ENCODE assay signal across 20 cellular contexts in the genomic region with DNA sequence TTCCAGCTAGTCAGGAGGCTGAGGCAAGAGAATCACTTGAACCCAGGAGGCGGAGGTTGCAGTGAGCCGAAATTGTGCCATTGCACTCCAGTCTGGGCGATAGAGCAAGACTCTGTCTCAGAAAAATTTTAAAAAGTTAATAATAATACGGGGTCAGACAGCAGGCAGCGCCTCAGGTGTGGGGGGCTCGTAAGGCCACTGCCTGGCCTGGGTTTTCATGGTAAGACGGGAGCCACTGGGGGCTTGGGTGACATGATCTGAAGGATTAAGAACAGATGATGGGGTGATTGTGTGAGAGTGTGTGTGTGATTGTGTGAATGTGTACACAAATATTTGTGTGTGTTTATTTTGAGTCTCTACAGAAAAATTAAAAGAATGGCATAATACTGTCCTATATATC. TPM values are rescaled to one million over a fixed set of nuclear protein-coding genes. Genes with fewer than 3 reads are reported as not detected.
A peak's percentile ranks its signal among the peaks of the same experiment; 100 is the strongest.
DNase-seq lines count a peak whose midpoint lies in the region; ATAC-seq and TF ChIP-seq lines count a peak whose summit lies in the region.
"Had no signal": no experiment of that assay in that cellular context is flagged by ENCODE, and none has a peak within 500 bp of the region (broad histone marks: within the 10 kb centered on the region; RNA-seq: fewer than 3 reads in every experiment).

No MANE protein-coding gene starts in this region.

- peaks cover 7% of the 10 kb centered on the region for H3K27me3 Mint-ChIP-seq in endothelial cell (ENCODE audit: unreplicated experiment)
- H3K27me3 Mint-ChIP-seq: B cell; CD4-positive, CD25-positive, alpha-beta regulatory T cell had no signal

- no peak for ATAC-seq in HG03039 (IDR thresholded peaks at IDR 0.05; ENCODE audit: unreplicated experiment)
- ATAC-seq: CD8-positive, alpha-beta T cell; HCT116 had no signal

- H2BK5ac ChIP-seq in mesendoderm (ENCODE audit: low read length): no peak overlapping the region

- H3K18ac ChIP-seq in mesendoderm (ENCODE audit: low read length): no peak overlapping the region

- no peak overlapping the region for H2AK5ac ChIP-seq in mesendoderm (ENCODE audit: low read length)

- H3K4me2 ChIP-seq in mesendoderm (ENCODE audit: low read length): no peak overlapping the region
- H3K4me2 ChIP-seq: BLaER1 had no signal

- no peak overlapping the region for H3K9ac ChIP-seq in mesendoderm (ENCODE audit: low read length)
- H3K9ac ChIP-seq: BLaER1, GM23248 had no signal

- no peak overlapping the region for H3K23ac ChIP-seq in mesendoderm (ENCODE audit: low read length)

- H3K9me3 Mint-ChIP-seq in endothelial cell (ENCODE audit: unreplicated experiment): no peaks in the 10 kb centered on the region
- H3K9me3 Mint-ChIP-seq: CD4-positive, CD25-positive, alpha-beta regulatory T cell; CD8-positive, alpha-beta T cell; H9 had no signal

- H3K27ac Mint-ChIP-seq in endothelial cell (ENCODE audit: unreplicated experiment): peak overlapping the region; percentile 30
- H3K27ac Mint-ChIP-seq: B cell; CD8-positive, alpha-beta T cell had no signal

- no peaks in the 10 kb centered on the region for H3K79me2 ChIP-seq in mesendoderm (ENCODE audit: control insufficient read depth, insufficient read depth, low read length)

- no peak overlapping the region for H3K4ac ChIP-seq in mesendoderm (ENCODE audit: low read depth, low read length)

- no peaks in the 10 kb centered on the region for H3K79me1 ChIP-seq in mesendoderm (ENCODE audit: low read length)

- H3K27ac ChIP-seq in mesendoderm (ENCODE audit: low read depth, low read length): no peak overlapping the region
- H3K27ac ChIP-seq: 22Rv1, BLaER1, C4-2B, GM23248 had no signal

- peaks cover 4% of the 10 kb centered on the region for H3K36me3 ChIP-seq in mesendoderm (ENCODE audit: control insufficient read depth, insufficient read depth, low read length)

- H3K4me1 Mint-ChIP-seq in endothelial cell (ENCODE audit: unreplicated experiment): no peaks in the 10 kb centered on the region
- H3K4me1 Mint-ChIP-seq: B cell; CD4-positive, CD25-positive, alpha-beta regulatory T cell had no signal

- WGBS in mesendoderm (ENCODE audit: extremely low coverage, insufficient coverage, low lambda C conversion rate): no CpG with 5 or more reads among the region's 7 CpGs

- H2BK15ac ChIP-seq in mesendoderm (replicated peaks; ENCODE audit: low read depth): no peak overlapping the region

- no peaks in the 10 kb centered on the region for H3K4me1 ChIP-seq in mesendoderm (ENCODE audit: control insufficient read depth, low read depth, low read length)

- intact Hi-C loops in posterior cingulate gyrus (cut with DNase I): no loop called here

- no peak overlapping the region for H3K56ac ChIP-seq in mesendoderm (ENCODE audit: low read length)

- peaks cover 19% of the 10 kb centered on the region for H3K36me3 Mint-ChIP-seq in endothelial cell (ENCODE audit: low read depth, unreplicated experiment)

- H3K4me3 ChIP-seq in mesendoderm (ENCODE audit: low read length): no peak overlapping the region
- H3K4me3 ChIP-seq: BLaER1, GM23248 had no signal

- H4K8ac ChIP-seq in mesendoderm (ENCODE audit: low read depth, low read length): no peak overlapping the region

- no peak for TF ChIP-seq CTCF in endothelial cell (IDR thresholded peaks at IDR 0.05; ENCODE audit: unreplicated experiment)

- peak overlapping the region; percentile 60 for H3K4me3 Mint-ChIP-seq in endothelial cell (ENCODE audit: unreplicated experiment)
- H3K4me3 Mint-ChIP-seq: B cell; CD4-positive, CD25-positive, alpha-beta regulatory T cell; CD8-positive, alpha-beta T cell; H9 had no signal

- no peak overlapping the region for H2BK120ac ChIP-seq in mesendoderm (ENCODE audit: low read depth, low read length)

- H4K5ac ChIP-seq in mesendoderm (ENCODE audit: low read length): no peak overlapping the region

- DNase-seq in NCI-H1417 (lab: John Stamatoyannopoulos, UW): peak in 2 of 3 experiments; percentile 13 to 14
- no peak for DNase-seq in NCI-H1417 treated with DMSO at 0.1 percent for 48 hours (lab: John Stamatoyannopoulos, UW)
- no peak for DNase-seq in endothelial cell (ENCODE audit: low spot score)
- peak; percentile 46 for DNase-seq in mesendoderm
- no peak for DNase-seq in posterior cingulate gyrus
- DNase-seq in stimulated activated CD4-positive, alpha-beta T cell treated with anti-CD3 and anti-CD28 coated beads, Interleukin-1b, Interleukin-23, amount 100 ng/mL, for 48 hours: no peak
- DNase-seq: Caco-2; CD4-positive, CD25-positive, alpha-beta regulatory T cell; CD8-positive, alpha-beta T cell; DMS79; EL; GF-D8; GM23248; H9 had no signal

- H3K27me3 ChIP-seq in mesendoderm (ENCODE audit: insufficient read depth, low read length, poor library complexity): no peaks in the 10 kb centered on the region
- H3K27me3 ChIP-seq: BLaER1 had no signal

RNA-seq across cellular contexts. Expression of a gene that starts 23.6 kb away (rescaled TPM):
- total RNA-seq in endothelial cell (ENCODE audit: unreplicated experiment): 6.2 TPM
- 5.7 TPM for polyA plus RNA-seq in mesendoderm (2013, experiment 1 of 2)
- 6.0 TPM for polyA plus RNA-seq in mesendoderm (2013, experiment 2 of 2)

RNA-seq across cellular contexts. Expression of a gene that starts 33.3 kb away (rescaled TPM):
- 63.3 TPM for total RNA-seq in endothelial cell (ENCODE audit: unreplicated experiment)
- polyA plus RNA-seq in mesendoderm (2013, experiment 1 of 2): 48.2 TPM
- polyA plus RNA-seq in mesendoderm (2013, experiment 2 of 2): 49.6 TPM

Comparison
In these comparisons a context has a peak if more than half of its experiments do, and no peak if none do; other contexts are left out.
1. DNase-seq: peak in NCI-H1417 (2 of 3) and mesendoderm (single experiment); none in NCI-H1417 treated with DMSO at 0.1 percent for 48 hours (single experiment), endothelial cell (single experiment), posterior cingulate gyrus (0 of 10) and stimulated activated CD4-positive, alpha-beta T cell treated with anti-CD3 and anti-CD28 coated beads, Interleukin-1b, Interleukin-23, amount 100 ng/mL, for 48 hours (single experiment).